In the genomic region with DNA sequence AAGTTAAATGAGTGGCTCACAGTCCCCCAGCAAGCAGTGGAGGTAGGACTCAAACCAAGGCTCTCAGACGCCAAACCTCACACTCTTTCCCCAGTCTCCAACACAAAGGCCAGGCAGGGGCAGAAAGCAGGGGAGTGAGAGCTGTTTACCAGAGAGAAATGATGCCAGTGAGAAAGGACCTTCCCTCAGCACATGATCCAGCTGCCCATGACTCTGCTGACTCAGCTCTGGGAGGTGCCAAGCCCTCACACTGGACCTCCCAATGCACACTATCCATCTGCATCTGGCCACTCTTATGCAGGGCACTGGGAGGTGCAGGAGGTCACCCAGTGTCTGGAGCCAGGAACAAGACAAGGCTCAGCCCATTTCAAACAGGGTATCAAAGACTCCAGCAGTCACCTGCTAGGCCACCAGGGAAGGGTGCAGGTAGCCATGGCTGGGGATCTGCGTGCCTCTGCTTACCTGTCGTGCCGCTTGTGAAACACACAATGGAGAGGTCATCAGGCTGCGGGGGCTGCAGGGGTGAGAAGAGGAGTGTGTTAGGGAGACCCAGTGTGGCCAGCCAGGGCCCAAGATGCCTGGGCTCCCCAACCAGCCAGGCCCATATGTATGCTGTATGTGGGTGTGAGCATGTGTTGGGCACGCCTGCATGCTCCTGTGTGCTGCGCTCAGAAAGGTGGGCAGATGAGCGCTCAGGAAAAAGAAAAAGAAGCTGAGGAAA, we compare ENCODE assay signal across 14 cellular contexts. TPM values are rescaled to one million over a fixed set of nuclear protein-coding genes. Genes with fewer than 3 reads are reported as not detected.
DNase-seq lines count a peak whose midpoint lies in the region; ATAC-seq and TF ChIP-seq lines count a peak whose summit lies in the region.
"Had no signal": no experiment of that assay in that cellular context is flagged by ENCODE, and none has a peak within 500 bp of the region (broad histone marks: within the 10 kb centered on the region; RNA-seq: fewer than 3 reads in every experiment).

No MANE protein-coding gene starts in this region.

- peak; percentile 16 for DNase-seq in astrocyte of the hippocampus (ENCODE audit: low read depth, low spot score)
- DNase-seq in dorsolateral prefrontal cortex, result peak in 4 of 10 donors; percentile 27 to 68 (median 44)
- DNase-seq in midbrain (lab: John Stamatoyannopoulos, UW), result peak; percentile 30
- peak; percentile 53 for DNase-seq in superior temporal gyrus (ENCODE audit: extremely low spot score)
- no peak for DNase-seq in effector CD4-positive, alpha-beta T cell
- DNase-seq: GF-D8, GM23248, MG63, NCI-H1105, NCI-H1930, NCI-H510A treated with DMSO at 0.1 percent for 48 hours had no signal

- no peaks in the 10 kb centered on the region for H3K4me1 Mint-ChIP-seq in activated T-helper 17 cell treated with anti-CD3 and anti-CD28 coated beads, Interleukin-2, amount 50 U/mL, for 72 hours

- intact Hi-C loops in dorsolateral prefrontal cortex (cut with DNase I), result no loop called here

- no peak for TF ChIP-seq CTCF in dorsolateral prefrontal cortex (IDR thresholded peaks at IDR 0.05 in 54 of 56, conservative IDR thresholded peaks at IDR 0.05 in 2 of 56; ENCODE audit: low read depth in 1 of 56, partially characterized antibody in 56 of 56)

- no peaks in the 10 kb centered on the region for H3K9me3 Mint-ChIP-seq in activated T-helper 17 cell treated with anti-CD3 and anti-CD28 coated beads, Interleukin-2, amount 50 U/mL, for 72 hours

- no peak for ATAC-seq in activated T-helper 17 cell treated with anti-CD3 and anti-CD28 coated beads, Interleukin-2, amount 50 U/mL, for 72 hours (replicated peaks)
- ATAC-seq in HG03342 (IDR thresholded peaks at IDR 0.05; ENCODE audit: unreplicated experiment), result no peak

- no peak overlapping the region for H3K27ac Mint-ChIP-seq in activated T-helper 17 cell treated with anti-CD3 and anti-CD28 coated beads, Interleukin-2, amount 50 U/mL, for 72 hours

- H3K27ac ChIP-seq in dorsolateral prefrontal cortex, result peak overlapping the region in 56 of 59 donors; percentile 1 to 90 (median 78)
- H3K27ac ChIP-seq: BLaER1, GM23248 had no signal

- H3K27me3 Mint-ChIP-seq in activated T-helper 17 cell treated with anti-CD3 and anti-CD28 coated beads, Interleukin-2, amount 50 U/mL, for 72 hours, result no peaks in the 10 kb centered on the region

- H3K4me3 ChIP-seq in dorsolateral prefrontal cortex, result no peak overlapping the region
- H3K4me3 ChIP-seq: BLaER1, GM23248, MG63 had no signal

- no peaks in the 10 kb centered on the region for H3K27me3 ChIP-seq in dorsolateral prefrontal cortex
- H3K27me3 ChIP-seq: BLaER1, MG63 had no signal

- H3K36me3 Mint-ChIP-seq in activated T-helper 17 cell treated with anti-CD3 and anti-CD28 coated beads, Interleukin-2, amount 50 U/mL, for 72 hours (ENCODE audit: low read depth), result no peaks in the 10 kb centered on the region

- H3K4me3 Mint-ChIP-seq in activated T-helper 17 cell treated with anti-CD3 and anti-CD28 coated beads, Interleukin-2, amount 50 U/mL, for 72 hours, result no peak overlapping the region

RNA-seq across cellular contexts. Expression of gene ACSL6, which starts 26.4 kb away (rescaled TPM):
- total RNA-seq in dorsolateral prefrontal cortex, result 100 to 1,000 TPM; 103 to 296 (median 177) TPM
- 1 to 10 TPM; 1.4 to 6.7 TPM for total RNA-seq in activated T-helper 17 cell treated with anti-CD3 and anti-CD28 coated beads, Interleukin-2, amount 50 U/mL, for 72 hours

RNA-seq across cellular contexts. Expression of gene MEIKIN, which starts 39.6 kb away (rescaled TPM):
- total RNA-seq in dorsolateral prefrontal cortex, result 10 to 100 TPM in 1 of 120 experiments, 1 to 10 TPM in 82, under 1 TPM in 16, not detected in 21; 0.36 to 15.2 (median 2.4) TPM
- total RNA-seq in activated T-helper 17 cell treated with anti-CD3 and anti-CD28 coated beads, Interleukin-2, amount 50 U/mL, for 72 hours, result not detected
- total RNA-seq: GM23248 had no signal

Comparison
In these comparisons a context has a peak if more than half of its experiments do, and no peak if none do; other contexts are left out.
1. RNA of gene ACSL6, which starts 26.4 kb away (total RNA-seq): 103 to 296 TPM in dorsolateral prefrontal cortex; 1.4 to 6.7 TPM in activated T-helper 17 cell treated with anti-CD3 and anti-CD28 coated beads, Interleukin-2, amount 50 U/mL, for 72 hours; every median in the first group is over 10 times any median in the second.